1 cellular context compared by ENCODE assay signal in genomic region chr3:172140499-172141391, GRCh38.
TF ChIP-seq lines count a peak whose summit lies in the region.

No MANE protein-coding gene starts in this region.

TF ChIP-seq in K562, 482 proteins besides CTCF, POLR2A, EP300 and RAD21 (continued from another document):
- TF ChIP-seq EP400 (IDR thresholded peaks at IDR 0.05) (peak; percentile 30; the same call in 1 of the 2 replicates), FOXA3 (CRISPR knock-in tag; conservative IDR thresholded peaks at IDR 0.05 in 1 of 2, IDR thresholded peaks at IDR 0.05 in 1 of 2) (peak in 1 of 2 experiments; percentile 69; a peak in 2 of 4 replicates), MED1 (CRISPR knock-in tag; IDR thresholded peaks at IDR 0.05; ENCODE audit: borderline replicate concordance) (no peak), ZNF280A (IDR thresholded peaks at IDR 0.05; ENCODE audit: low read depth, partially characterized antibody) (no peak), TAF7 (tag; IDR thresholded peaks at IDR 0.05) (no peak), CCNT2 (IDR thresholded peaks at IDR 0.05; ENCODE audit: borderline replicate concordance, extremely low read depth, insufficient read length, low read depth, low read length) (peak; percentile 32), CEBPG (CRISPR knock-in tag; IDR thresholded peaks at IDR 0.05) (peak; percentile 82), CEBPG (tag; conservative IDR thresholded peaks at IDR 0.05 in 1 of 2, IDR thresholded peaks at IDR 0.05 in 1 of 2) (peak; percentile 86 to 92), PBX2 (CRISPR knock-in tag; IDR thresholded peaks at IDR 0.05; ENCODE audit: low read depth) (no peak), PBX2 (tag; conservative IDR thresholded peaks at IDR 0.05; ENCODE audit: low read depth) (peak; percentile 82), AFF4 (CRISPR knock-in tag; IDR thresholded peaks at IDR 0.05) (0 out of 2 replicates have a peak, but pooled peaks have one; percentile 21), FOS (IDR thresholded peaks at IDR 0.05; ENCODE audit: extremely low read depth, insufficient read length) (no peak), GTF2E2 (tag; IDR thresholded peaks at IDR 0.05) (no peak), FOSL1 (tag; conservative IDR thresholded peaks at IDR 0.05) (peak; percentile 29; the same call in 1 of the 2 replicates), ELF1 (tag; IDR thresholded peaks at IDR 0.05) (0 out of 2 replicates have a peak, but pooled peaks have one; percentile 30), SMARCE1 (IDR thresholded peaks at IDR 0.05) (peak; percentile 69; the same call in 1 of the 2 replicates), PKNOX1 (IDR thresholded peaks at IDR 0.05) (peak; percentile 74)
TF ChIP-seq in K562: peak in this region for 34.
